ENCODE assay signal across 8 cellular contexts in the genomic region with DNA sequence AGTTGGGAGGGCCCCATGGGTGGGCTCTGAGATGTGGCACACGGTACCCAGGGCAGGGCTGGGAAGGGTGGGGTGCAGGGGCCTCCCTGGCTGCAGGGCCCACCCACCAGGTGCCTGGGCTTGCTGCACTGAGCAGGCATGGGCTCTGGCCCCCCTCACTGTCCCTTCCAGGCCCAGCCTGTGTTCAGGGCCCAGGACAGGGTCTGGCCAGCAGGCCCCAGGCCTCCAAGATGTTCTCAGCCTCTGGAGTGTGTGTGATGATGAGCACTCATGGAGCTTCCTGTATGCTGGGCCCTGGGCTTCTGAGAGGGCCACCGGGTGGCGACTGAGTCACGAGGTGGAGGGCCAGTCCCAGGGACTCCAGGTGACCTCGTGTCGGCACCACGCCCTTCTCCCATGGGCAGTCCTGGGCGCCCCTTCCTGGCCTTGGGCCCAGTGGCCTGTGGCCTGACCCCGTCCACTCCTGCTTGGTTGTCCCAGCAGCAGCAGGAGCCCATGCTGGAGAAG. TPM values are rescaled to one million over a fixed set of nuclear protein-coding genes. Genes with fewer than 3 reads are reported as not detected.
A peak's percentile ranks its signal among the peaks of the same experiment; 100 is the strongest.
DNase-seq lines count a peak whose midpoint lies in the region; ATAC-seq, FAIRE-seq and TF ChIP-seq lines count a peak whose summit lies in the region.

No MANE protein-coding gene starts in this region.

- no peaks in the 10 kb centered on the region for H3K36me3 Mint-ChIP-seq in T-helper 17 cell (ENCODE audit: low read depth)

- peak; percentile 51 to 65 for ATAC-seq in A549
- peak; percentile 19 for ATAC-seq in GM21529 (IDR thresholded peaks at IDR 0.05; ENCODE audit: unreplicated experiment)
- peak; percentile 21 for ATAC-seq in T-helper 17 cell
- no peak for ATAC-seq in HG02571 (IDR thresholded peaks at IDR 0.05; ENCODE audit: unreplicated experiment)

- DNase-seq in A549 (ENCODE audit: low read depth in 1 of 2, low spot score in 1 of 2) (peak in 1 of 2 experiments; percentile 17), T-helper 17 cell (no peak), fibroblast of mammary gland (ENCODE audit: low read depth) (peak; percentile 33), skeletal muscle cell (ENCODE audit: low read depth) (no peak), SW480 (ENCODE audit: low spot score) (no peak), NCI-H510A treated with DMSO at 0.1 percent for 48 hours (lab: John Stamatoyannopoulos, UW) (no peak)

- CTCF ChIA-PET in A549 (lab: Yijun Ruan, JAX) = no interaction called here

- TF ChIP-seq EP300 in A549 (IDR thresholded peaks at IDR 0.05) = no peak

- no peak for TF ChIP-seq RAD21 in A549 (conservative IDR thresholded peaks at IDR 0.05 in 1 of 2, IDR thresholded peaks at IDR 0.05 in 1 of 2)

- peak overlapping the region; percentile 84 to 95 for H3K27ac ChIP-seq in A549

- H3K27me3 Mint-ChIP-seq in T-helper 17 cell = no peaks in the 10 kb centered on the region

- no peak for TF ChIP-seq CTCF in A549 (IDR thresholded peaks at IDR 0.05)
- TF ChIP-seq CTCF in fibroblast of mammary gland (conservative IDR thresholded peaks at IDR 0.05; ENCODE audit: control insufficient read depth, insufficient read depth, low read depth, low read length) = no peak

- H3K4me2 ChIP-seq in A549 = peak overlapping the region; percentile 92

- peak overlapping the region; percentile 64 for H3K4me3 ChIP-seq in A549
- H3K4me3 ChIP-seq in fibroblast of mammary gland (ENCODE audit: control insufficient read depth, low read depth, low read length) = peak overlapping the region; percentile 68
- H3K4me3 ChIP-seq in skeletal muscle cell (ENCODE audit: low read depth, low read length) = peak overlapping the region; percentile 63

- no peak for TF ChIP-seq POLR2A in A549 (IDR thresholded peaks at IDR 0.05; ENCODE audit: low read length)

- POLR2A ChIA-PET in A549 (lab: Yijun Ruan, JAX) = no interaction called here

- no peaks in the 10 kb centered on the region for H3K9me3 ChIP-seq in A549
- no peaks in the 10 kb centered on the region for H3K9me3 ChIP-seq in T-helper 17 cell (ENCODE audit: control insufficient read depth, low read length, poor library complexity, severe bottlenecking)

- peak overlapping the region; percentile 79 for H3K27ac Mint-ChIP-seq in T-helper 17 cell

- WGBS in A549 (ENCODE audit: missing lambda C conversion rate) = no CpG with 5 or more reads among the region's 9 CpGs

- H3K4me3 Mint-ChIP-seq in T-helper 17 cell = peak overlapping the region; percentile 91

- no peak for FAIRE-seq in A549 (lab: Jason Lieb, UNC)

- H3K4me1 Mint-ChIP-seq in T-helper 17 cell = peaks cover 22% of the 10 kb centered on the region

- H3K4me1 ChIP-seq in A549 = peaks cover 27% of the 10 kb centered on the region

TF ChIP-seq in A549, 52 proteins besides CTCF, POLR2A, EP300 and RAD21:
- TF ChIP-seq ZFP36 (IDR thresholded peaks at IDR 0.05; ENCODE audit: borderline replicate concordance, partially characterized antibody) = no peak
- TF ChIP-seq, protein P1, sequence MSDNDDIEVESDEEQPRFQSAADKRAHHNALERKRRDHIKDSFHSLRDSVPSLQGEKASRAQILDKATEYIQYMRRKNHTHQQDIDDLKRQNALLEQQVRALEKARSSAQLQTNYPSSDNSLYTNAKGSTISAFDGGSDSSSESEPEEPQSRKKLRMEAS (IDR thresholded peaks at IDR 0.05) = 0 out of 2 replicates have a peak, but pooled peaks have one; percentile 24
TF ChIP-seq in A549: peak in this region for 1.

RNA-seq across cellular contexts. Expression of a gene that starts 55.9 kb away (rescaled TPM):
- polyA plus RNA-seq in A549 (2011; rRNA removed) (not detected in 2 replicates), A549 (2017; fragmentation: RNase III; extraction: RNeasy Plus Mini Kit Qiagen cat#74134 plus additional on column Dnase treatment) (not detected in 3 replicates)
- not detected in 2 replicates for polyA plus RNA-seq in A549 (2012; cell fraction: cytosol; rRNA removed)
- polyA plus RNA-seq in A549 (2012; cell fraction: nucleus; rRNA removed) = 0.05 TPM in 1 of 2 replicates, not detected in the other
- not detected in 2 replicates for polyA minus RNA-seq in A549 (2011; rRNA and poly(A)+ RNA removed)
- total RNA-seq in T-helper 17 cell = 1 to 10 TPM in 1 of 2 donors, not detected in 1; 1.5 TPM
